ENCODE assay signal across 26 cellular contexts in genomic region chr10:77687018-77687417, GRCh38. TPM values are rescaled to one million over a fixed set of nuclear protein-coding genes. Genes with fewer than 3 reads are reported as not detected.
"Had no signal": no experiment of that assay in that cellular context is flagged by ENCODE, and none has a peak within 500 bp of the region (broad histone marks: within the 10 kb centered on the region; RNA-seq: fewer than 3 reads in every experiment).

No MANE protein-coding gene starts in this region.

- FAIRE-seq: astrocyte, islet of Langerhans had no signal

- H3K36me3 ChIP-seq: brain microvascular endothelial cell, heart left ventricle, left lung, lower lobe of right lung, stomach, tibial artery, upper lobe of right lung had no signal

- H3K27ac ChIP-seq: brain microvascular endothelial cell, foreskin keratinocyte, heart left ventricle, left lung, lower lobe of right lung, stomach, tibial artery, upper lobe of right lung had no signal

- H3K4me3 ChIP-seq: heart left ventricle, left lung, lower lobe of right lung, stomach, tibial artery, upper lobe of right lung had no signal

- H3K4me1 ChIP-seq: foreskin keratinocyte, heart left ventricle, left lung, lower lobe of right lung, tibial artery, upper lobe of right lung had no signal

- H3K27me3 ChIP-seq: stomach, upper lobe of right lung had no signal

- H3K9me3 ChIP-seq: heart left ventricle, left lung, lower lobe of right lung, stomach, tibial artery, upper lobe of right lung had no signal

- DNase-seq: activated CD4-positive, alpha-beta memory T cell treated with anti-CD3 and anti-CD28 coated beads, Interleukin-2, amount 10 ng/mL, durations not matched to agents 7 days and 5 days; activated CD4-positive, alpha-beta T cell treated with anti-CD3 and anti-CD28 coated beads for 1 hour; activated CD4-positive, alpha-beta T cell treated with anti-CD3 and anti-CD28 coated beads, Interleukin-2, amount 10 ng/mL, durations not matched to agents 7 days and 5 days; activated CD8-positive, alpha-beta memory T cell treated with anti-CD3 and anti-CD28 coated beads, Interleukin-2, amount 50 U/mL, for 48 hours; activated gamma-delta T cell; activated naive CD4-positive, alpha-beta T cell treated with anti-CD3 and anti-CD28 coated beads, Interleukin-2, amount 50 U/mL, for 16 hours; activated T-cell treated with anti-CD3 and anti-CD28 coated beads, Interleukin-2, amount 50 U/mL, for 24 hours; amniotic stem cell; brain microvascular endothelial cell; foreskin keratinocyte; heart left ventricle; left lung; lower lobe of right lung; mesenchymal stem cell; natural killer cell; posterior cingulate gyrus; right cardiac atrium; stimulated activated CD4-positive, alpha-beta T cell treated with anti-CD3 and anti-CD28 coated beads, Interleukin-15, amount 100 ng/mL, for 24 hours; stimulated activated CD4-positive, alpha-beta T cell treated with anti-CD3 and anti-CD28 coated beads, Interleukin-2, amount 100 ng/mL, for 24 hours; stimulated activated naive B cell treated with anti-CD40 and anti-IgM and Interleukin-4, amounts not matched to agents 10 μg/mL and 1 μg/mL and 100 μg/mL, for 72 hours; stomach; T1000; tibial artery; upper lobe of right lung had no signal

RNA-seq across cellular contexts. Expression of gene KCNMA1, which starts 49.4 kb away (rescaled TPM):
- total RNA-seq: activated CD4-positive, alpha-beta T cell treated with anti-CD3 and anti-CD28 coated beads, Interleukin-2, amount 10 ng/mL, durations not matched to agents 7 days and 5 days had no signal
